22 cellular contexts compared by ENCODE assay signal in the genomic region with DNA sequence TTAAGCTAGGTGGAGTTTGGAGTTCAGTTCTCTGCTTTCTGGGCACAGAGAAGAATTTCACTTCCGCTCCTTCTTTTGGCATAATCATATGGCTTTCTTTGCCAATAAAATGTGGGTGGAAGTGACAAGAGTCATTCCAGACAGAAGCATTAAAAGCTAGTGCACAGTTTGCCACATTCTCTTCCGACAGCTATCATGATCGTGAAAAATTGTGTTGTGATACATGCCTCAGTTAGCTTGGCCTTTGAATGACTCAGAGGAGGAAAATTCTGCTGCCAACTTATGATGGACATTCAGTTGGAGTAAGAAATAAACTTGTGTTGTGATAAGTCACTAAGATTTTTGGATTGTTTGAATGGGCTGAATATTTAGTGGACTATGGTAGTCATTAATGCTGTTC.
DNase-seq lines count a peak whose midpoint lies in the region; ATAC-seq, FAIRE-seq and TF ChIP-seq lines count a peak whose summit lies in the region.
"Had no signal": no experiment of that assay in that cellular context is flagged by ENCODE, and none has a peak within 500 bp of the region (broad histone marks: within the 10 kb centered on the region; RNA-seq: fewer than 3 reads in every experiment).

No MANE protein-coding gene starts in this region.

- ATAC-seq in activated naive CD4-positive, alpha-beta T cell treated with anti-CD3 and anti-CD28 coated beads, Interleukin-2, amount 50 U/mL, for 72 hours, result no peak
- no peak for ATAC-seq in naive thymus-derived CD8-positive, alpha-beta T cell
- ATAC-seq in GM18858 (IDR thresholded peaks at IDR 0.05; ENCODE audit: unreplicated experiment), result no peak

- peak; percentile 35 for FAIRE-seq in GM12891 (lab: Jason Lieb, UNC)
- FAIRE-seq: A204.1, endometrium, kidney had no signal

- intact Hi-C loops in esophagus squamous epithelium (cut with DNase I), result no loop called here

- no peaks in the 10 kb centered on the region for H3K27me3 ChIP-seq in esophagus squamous epithelium
- H3K27me3 ChIP-seq: colonic mucosa, testis had no signal

- 70 to 78% methylated on average over 3 of the region's 3 CpGs for WGBS in esophagus squamous epithelium, 2 donors

- H3K4me1 ChIP-seq in esophagus squamous epithelium, result no peaks in the 10 kb centered on the region
- H3K4me1 ChIP-seq: colonic mucosa, testis had no signal

- peaks cover 16% of the 10 kb centered on the region for H3K9me3 Mint-ChIP-seq in T-helper 2 cell treated with Interferon-gamma antibody and Interleukin-4, amounts not matched to agents 5 μg/mL and 100 μg/mL, for 36 hours
- H3K9me3 Mint-ChIP-seq in activated naive CD4-positive, alpha-beta T cell treated with anti-CD3 and anti-CD28 coated beads, Interleukin-2, amount 50 U/mL, for 72 hours, result peaks cover 24 to 28% of the 10 kb centered on the region in 2 donors
- peaks cover 0 to 23% (median 4%) of the 10 kb centered on the region in 9 donors for H3K9me3 Mint-ChIP-seq in naive thymus-derived CD8-positive, alpha-beta T cell
- H3K9me3 Mint-ChIP-seq: nephron had no signal

- H3K27me3 Mint-ChIP-seq in T-helper 2 cell treated with Interferon-gamma antibody and Interleukin-4, amounts not matched to agents 5 μg/mL and 100 μg/mL, for 36 hours (ENCODE audit: low read depth), result no peaks in the 10 kb centered on the region
- H3K27me3 Mint-ChIP-seq in naive thymus-derived CD8-positive, alpha-beta T cell, result no peaks in the 10 kb centered on the region

- no peaks in the 10 kb centered on the region for H3K9me3 ChIP-seq in esophagus squamous epithelium
- H3K9me3 ChIP-seq: colonic mucosa, testis had no signal

- DNase-seq in T-helper 2 cell treated with Interferon-gamma antibody and Interleukin-4, amounts not matched to agents 5 μg/mL and 100 μg/mL, for 36 hours (ENCODE audit: low spot score), result no peak
- DNase-seq in T-helper 2 cell (no peak), GM12891 (ENCODE audit: insufficient read length, low spot score) (no peak), esophagus squamous epithelium (lab: John Stamatoyannopoulos, UW) (no peak)
- DNase-seq in activated naive CD4-positive, alpha-beta T cell treated with anti-CD3 and anti-CD28 coated beads, Interleukin-2, amount 50 U/mL, for 72 hours (ENCODE audit: low spot score in 2 of 2), result no peak
- DNase-seq in naive thymus-derived CD8-positive, alpha-beta T cell, result no peak
- DNase-seq in stimulated activated CD4-positive, alpha-beta T cell treated with anti-CD3 and anti-CD28 coated beads, Interleukin-12 subunit alpha, Interleukin-12 subunit beta, amount 100 ng/mL, for 4 hours, result no peak
- DNase-seq: aorta; colonic mucosa; DND-41; hippocampal formation; kidney; NCI-H748 treated with DMSO at 0.1 percent for 48 hours; PC-9; stimulated activated CD4-positive, alpha-beta T cell treated with anti-CD3 and anti-CD28 coated beads, Interleukin-4, amount 100 ng/mL, for 24 hours; testis had no signal

- peak overlapping the region; percentile 97 for H3K27ac Mint-ChIP-seq in T-helper 2 cell treated with Interferon-gamma antibody and Interleukin-4, amounts not matched to agents 5 μg/mL and 100 μg/mL, for 36 hours
- H3K27ac Mint-ChIP-seq in activated naive CD4-positive, alpha-beta T cell treated with anti-CD3 and anti-CD28 coated beads, Interleukin-2, amount 50 U/mL, for 72 hours, result peak overlapping the region; percentile 69 to 99
- H3K27ac Mint-ChIP-seq in naive thymus-derived CD8-positive, alpha-beta T cell, result peak overlapping the region in 9 of 10 donors; percentile 19 to 93 (median 85)
- H3K27ac Mint-ChIP-seq: nephron had no signal

- no peak overlapping the region for H3K4me3 ChIP-seq in esophagus squamous epithelium
- H3K4me3 ChIP-seq: colonic mucosa, PC-9, skin epidermis, testis had no signal

- H3K4me3 Mint-ChIP-seq in T-helper 2 cell treated with Interferon-gamma antibody and Interleukin-4, amounts not matched to agents 5 μg/mL and 100 μg/mL, for 36 hours, result peak overlapping the region; percentile 42
- H3K4me3 Mint-ChIP-seq in naive thymus-derived CD8-positive, alpha-beta T cell, result peak overlapping the region in 7 of 10 donors; percentile 20 to 50 (median 46)
- H3K4me3 Mint-ChIP-seq: nephron had no signal

- no peaks in the 10 kb centered on the region for H3K36me3 ChIP-seq in esophagus squamous epithelium
- H3K36me3 ChIP-seq: colonic mucosa had no signal

- peaks cover 26% of the 10 kb centered on the region for H3K36me3 Mint-ChIP-seq in T-helper 2 cell treated with Interferon-gamma antibody and Interleukin-4, amounts not matched to agents 5 μg/mL and 100 μg/mL, for 36 hours (ENCODE audit: low read depth)
- peaks cover 33 to 58% of the 10 kb centered on the region in 2 donors for H3K36me3 Mint-ChIP-seq in activated naive CD4-positive, alpha-beta T cell treated with anti-CD3 and anti-CD28 coated beads, Interleukin-2, amount 50 U/mL, for 72 hours
- H3K36me3 Mint-ChIP-seq in naive thymus-derived CD8-positive, alpha-beta T cell, result peaks cover 0 to 15% (median 10%) of the 10 kb centered on the region in 3 donors

- H3K27ac ChIP-seq in esophagus squamous epithelium, result no peak overlapping the region
- H3K27ac ChIP-seq: C4-2B, colonic mucosa, PC-9, skin epidermis, testis had no signal

- H3K4me1 Mint-ChIP-seq in T-helper 2 cell treated with Interferon-gamma antibody and Interleukin-4, amounts not matched to agents 5 μg/mL and 100 μg/mL, for 36 hours (ENCODE audit: low read depth), result peaks cover 73% of the 10 kb centered on the region
- peaks cover 33 to 68% (median 66%) of the 10 kb centered on the region in 4 donors for H3K4me1 Mint-ChIP-seq in naive thymus-derived CD8-positive, alpha-beta T cell
- H3K4me1 Mint-ChIP-seq: nephron had no signal

- TF ChIP-seq CTCF in esophagus squamous epithelium (IDR thresholded peaks at IDR 0.05), result no peak

- POLR2A ChIA-PET in naive thymus-derived CD8-positive, alpha-beta T cell (lab: Charles Lee), result interaction anchor here (0.9 to 4.0 kb wide), 3 partner anchors 9 to 38 kb away, joined by 3 to 30 read pairs (median 5); no protein-coding TSS in a partner anchor

- TF ChIP-seq POLR2A in GM12891 (IDR thresholded peaks at IDR 0.05; ENCODE audit: low read depth, low read length) (no peak), esophagus squamous epithelium (IDR thresholded peaks at IDR 0.05) (no peak)

TF ChIP-seq in GM12891, 5 proteins besides CTCF, POLR2A, EP300 and RAD21:
- TF ChIP-seq SPI1 (IDR thresholded peaks at IDR 0.05; ENCODE audit: low read depth, low read length) (no peak), POU2F2 (IDR thresholded peaks at IDR 0.05; ENCODE audit: low read depth, low read length) (no peak), POLR2AphosphoS5 (IDR thresholded peaks at IDR 0.05; ENCODE audit: low read depth, low read length) (no peak), TAF1 (IDR thresholded peaks at IDR 0.05; ENCODE audit: low read depth, low read length) (no peak), PAX5 (IDR thresholded peaks at IDR 0.05; ENCODE audit: insufficient read depth, low read length, severe bottlenecking) (no peak)
